Comparison of ENCODE assay signal across 11 cellular contexts in the genomic region with DNA sequence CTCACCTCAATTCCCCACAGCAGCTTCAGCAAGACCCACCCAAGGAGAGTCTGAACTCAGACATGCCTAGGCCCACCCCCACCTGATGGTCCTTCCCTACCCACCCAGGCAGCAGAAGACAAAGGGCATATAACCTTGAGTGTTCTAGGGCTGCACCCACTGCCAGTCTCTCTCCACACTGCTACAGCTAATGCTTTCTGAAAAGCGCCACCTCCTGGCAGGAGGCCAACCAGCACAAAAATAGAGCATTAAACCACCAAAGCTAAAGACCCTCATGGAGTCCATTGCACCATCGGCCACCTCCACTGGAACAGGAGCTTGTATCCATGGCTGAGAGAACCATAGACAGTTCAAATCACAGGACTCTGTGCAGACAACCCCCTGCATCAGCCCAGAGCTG. TPM values are rescaled to one million over a fixed set of nuclear protein-coding genes. Genes with fewer than 3 reads are reported as not detected.
A peak's percentile ranks its signal among the peaks of the same experiment; 100 is the strongest.
DNase-seq lines count a peak whose midpoint lies in the region; ATAC-seq and TF ChIP-seq lines count a peak whose summit lies in the region.
"Had no signal": no experiment of that assay in that cellular context is flagged by ENCODE, and none has a peak within 500 bp of the region (broad histone marks: within the 10 kb centered on the region; RNA-seq: fewer than 3 reads in every experiment).

No MANE protein-coding gene starts in this region.

- no peak overlapping the region for H3K4me3 ChIP-seq in mammary epithelial cell (replicated peaks in 1 of 3; ENCODE audit: insufficient read depth in 1 of 3, low read depth in 2 of 3, low read length in 3 of 3)
- no peak overlapping the region for H3K4me3 ChIP-seq in breast epithelium
- H3K4me3 ChIP-seq in epithelial cell of proximal tubule (ENCODE audit: low read depth, low read length): no peak overlapping the region

- H3K79me2 ChIP-seq in mammary epithelial cell (ENCODE audit: insufficient read depth, low read length): no peaks in the 10 kb centered on the region

- TF ChIP-seq CTCF in mammary epithelial cell (conservative IDR thresholded peaks at IDR 0.05 in 1 of 2, IDR thresholded peaks at IDR 0.05 in 1 of 2; ENCODE audit: extremely low read depth in 1 of 2, insufficient read depth in 1 of 2, low read depth in 1 of 2, low read length in 2 of 2) (peak; percentile 4 to 10), breast epithelium (IDR thresholded peaks at IDR 0.05) (no peak), epithelial cell of proximal tubule (conservative IDR thresholded peaks at IDR 0.05; ENCODE audit: low read depth, low read length) (peak; percentile 38)

- no peak overlapping the region for H3K27ac ChIP-seq in mammary epithelial cell (ENCODE audit: insufficient read depth, low read depth, low read length)
- no peak overlapping the region for H3K27ac ChIP-seq in breast epithelium
- H3K27ac ChIP-seq: neutrophil had no signal

- no peaks in the 10 kb centered on the region for H4K20me1 ChIP-seq in mammary epithelial cell (ENCODE audit: insufficient read depth, low read length)

- no TSS peak for BruUV-seq in mammary epithelial cell (replicated peaks; lab: Mats Ljungman, UMichigan)

- in situ Hi-C loops in mammary epithelial cell (cut with MboI; ENCODE audit: low sequenced_read_pairs in 2 of 2): no loop called here

- H3K27me3 ChIP-seq in mammary epithelial cell (ENCODE audit: insufficient read depth, low read length): no peaks in the 10 kb centered on the region
- H3K27me3 ChIP-seq in breast epithelium: no peaks in the 10 kb centered on the region
- H3K27me3 ChIP-seq: neutrophil had no signal

- H3K36me3 ChIP-seq in mammary epithelial cell (ENCODE audit: insufficient read depth, low read length) (no peaks in the 10 kb centered on the region), breast epithelium (no peaks in the 10 kb centered on the region)
- H3K36me3 ChIP-seq: neutrophil had no signal

- ATAC-seq in GM19455 (IDR thresholded peaks at IDR 0.05; ENCODE audit: unreplicated experiment): no peak

- 78% methylated on average over 1 of the region's 2 CpGs for WGBS in mammary epithelial cell (ENCODE audit: low coverage, missing lambda C conversion rate)

- no peaks in the 10 kb centered on the region for H3K9me3 ChIP-seq in mammary epithelial cell (replicated peaks; ENCODE audit: insufficient read depth, low read length)
- peaks cover 0 to 7% of the 10 kb centered on the region in 2 donors for H3K9me3 ChIP-seq in breast epithelium
- H3K9me3 ChIP-seq: neutrophil had no signal

- DNase-seq in mammary epithelial cell (no peak), breast epithelium (ENCODE audit: low spot score in 2 of 2) (no peak), epithelial cell of proximal tubule (ENCODE audit: low read depth) (no peak), NCI-H2107 treated with DMSO at 0.1 percent for 48 hours (lab: John Stamatoyannopoulos, UW; ENCODE audit: unreplicated experiment) (no peak), SW480 (ENCODE audit: low spot score) (no peak)
- DNase-seq in activated CD4-positive, alpha-beta T cell treated with anti-CD3 and anti-CD28 coated beads for 48 hours: peak; percentile 81
- DNase-seq in stimulated activated CD8-positive, alpha-beta memory T cell treated with anti-CD3 and anti-CD28 coated beads, Interleukin-7, amount 100 ng/mL, for 1 hour (ENCODE audit: low read depth in 2 of 2): peak; percentile 21 to 42

- peak overlapping the region; percentile 80 for H2AFZ ChIP-seq in mammary epithelial cell (ENCODE audit: low read depth, low read length)

- CTCF ChIA-PET in mammary epithelial cell (lab: Charles Lee; ENCODE audit: low non-redundant PET): no interaction called here

- no peak overlapping the region for H3K4me2 ChIP-seq in mammary epithelial cell (ENCODE audit: insufficient read depth, low read depth, low read length)

- no peak overlapping the region for H3K9ac ChIP-seq in mammary epithelial cell (ENCODE audit: insufficient read depth, low read length)

- H3K4me1 ChIP-seq in mammary epithelial cell (ENCODE audit: insufficient read depth, low read length) (no peaks in the 10 kb centered on the region), breast epithelium (no peaks in the 10 kb centered on the region)

- no peak for TF ChIP-seq POLR2A in breast epithelium (IDR thresholded peaks at IDR 0.05)

- dilution Hi-C loops in mammary epithelial cell (cut with HindIII; ENCODE audit: low sequenced_read_pairs): no loop called here

- intact Hi-C loops in mammary epithelial cell (cut with micrococcal nuclease) (no loop called here), breast epithelium (cut with DNase I; ENCODE audit: low total_unique reads) (no loop called here)

RNA-seq across cellular contexts. Expression of a gene that starts 11.3 kb away (rescaled TPM):
- total RNA-seq in mammary epithelial cell (10 to 100 TPM in 1 of 2 donors, 1 to 10 TPM in 1; 7.7 to 21.6 TPM), breast epithelium (10 to 100 TPM in 2 of 3 donors, 1 to 10 TPM in 1; 5.4 to 15.4 (median 14.6) TPM), epithelial cell of proximal tubule (35.0 and 75.1 TPM in 2 replicates)
- polyA plus RNA-seq in mammary epithelial cell: 19.4 TPM
- polyA minus RNA-seq in mammary epithelial cell: 18.0 TPM

RNA-seq across cellular contexts. Expression of a gene that starts 46.7 kb away (rescaled TPM):
- total RNA-seq in mammary epithelial cell (not detected), breast epithelium (not detected), epithelial cell of proximal tubule (not detected in 2 replicates)
- polyA plus RNA-seq in mammary epithelial cell: not detected
- not detected for polyA minus RNA-seq in mammary epithelial cell
- total RNA-seq: activated CD8-positive, alpha-beta memory T cell treated with anti-CD3 and anti-CD28 coated beads for 36 hours; Daoy had no signal

Comparison
In these comparisons a context has a peak if more than half of its experiments do, and no peak if none do; other contexts are left out.
1. CTCF ChIP-seq: peak in mammary epithelial cell (2 of 2) and epithelial cell of proximal tubule (single experiment); none in breast epithelium (0 of 3).
2. DNase-seq: peak in activated CD4-positive, alpha-beta T cell treated with anti-CD3 and anti-CD28 coated beads for 48 hours (single experiment) and stimulated activated CD8-positive, alpha-beta memory T cell treated with anti-CD3 and anti-CD28 coated beads, Interleukin-7, amount 100 ng/mL, for 1 hour (2 of 2); none in mammary epithelial cell (single experiment), breast epithelium (0 of 2), epithelial cell of proximal tubule (single experiment), NCI-H2107 treated with DMSO at 0.1 percent for 48 hours (single experiment) and SW480 (single experiment).